ENCODE assay signal across 8 cellular contexts in genomic region chr15:59532770-59533379, GRCh38.
DNase-seq lines count a peak whose midpoint lies in the region; ATAC-seq, FAIRE-seq and TF ChIP-seq lines count a peak whose summit lies in the region.

No MANE protein-coding gene starts in this region.

- H3K27me3 ChIP-seq in HCT116 (ENCODE audit: insufficient read depth, low read length) (no peaks in the 10 kb centered on the region), tibial nerve (no peaks in the 10 kb centered on the region)

- BruUV-seq in HCT116 (replicated peaks; lab: Mats Ljungman, UMichigan) = no TSS peak

- H3K36me3 ChIP-seq in HCT116 (ENCODE audit: control insufficient read depth in 1 of 2, insufficient read depth in 2 of 2, low read length in 2 of 2) (no peaks in the 10 kb centered on the region), tibial nerve (no peaks in the 10 kb centered on the region)

- H3K4me2 ChIP-seq in HCT116 (ENCODE audit: low read length) = peak overlapping the region; percentile 53

- CTCF ChIA-PET in HCT116 (lab: Charles Lee) = interaction anchor here (0.6 to 2.7 kb wide), 28 partner anchors 8 to 191 kb away, joined by 3 to 46 read pairs (median 4); no protein-coding TSS in a partner anchor

- WGBS in tibial nerve, 2 donors = 16 to 17% methylated on average over 8 of the region's 8 CpGs

- no peaks in the 10 kb centered on the region for H3K9me2 ChIP-seq in HCT116 (ENCODE audit: insufficient read depth)

- no peaks in the 10 kb centered on the region for H4K20me1 ChIP-seq in HCT116 (ENCODE audit: insufficient read depth)

- H3K4me3 ChIP-seq in HCT116 (replicated peaks in 1 of 2; ENCODE audit: low read depth in 1 of 2, low read length in 2 of 2) = no peak overlapping the region
- H3K4me3 ChIP-seq in tibial nerve = no peak overlapping the region

- POLR2A ChIA-PET in HCT116 (lab: Charles Lee) = interaction anchor here (1.0 to 1.6 kb wide), 3 partner anchors 84 to 103 kb away, joined by 3 to 5 read pairs (median 5); no protein-coding TSS in a partner anchor

- TF ChIP-seq CTCF in D721Med (IDR thresholded peaks at IDR 0.05; ENCODE audit: insufficient read depth, missing control alignments) = peak; percentile 76
- TF ChIP-seq CTCF in HCT116 (IDR thresholded peaks at IDR 0.05 in 2 of 3, conservative IDR thresholded peaks at IDR 0.05 in 1 of 3; ENCODE audit: borderline replicate concordance in 1 of 3, insufficient read depth in 1 of 3, low read depth in 2 of 3, low read length in 2 of 3) = peak; percentile 68 to 92 (median 84)
- TF ChIP-seq CTCF in tibial nerve (IDR thresholded peaks at IDR 0.05) = peak; percentile 52 to 64 (median 59)

- H3K9me3 ChIP-seq in HCT116 (ENCODE audit: control insufficient read depth in 1 of 2, insufficient read depth in 1 of 2, low read depth in 1 of 2, low read length in 2 of 2) (no peaks in the 10 kb centered on the region), tibial nerve (no peaks in the 10 kb centered on the region)

- H3K27ac ChIP-seq in HCT116 (ENCODE audit: low read depth, low read length) (no peak overlapping the region), tibial nerve (peak overlapping the region in 1 of 4 donors; percentile 41)

- H3K9ac ChIP-seq in HCT116 (ENCODE audit: low read length) = no peak overlapping the region

- no peaks in the 10 kb centered on the region for H3K79me2 ChIP-seq in HCT116 (ENCODE audit: insufficient read depth, low read length)

- RAD21 ChIA-PET in HCT116 (lab: Charles Lee; ENCODE audit: low non-redundant PET in 1 of 2, low total read pairs in 2 of 2, uncharacterized antibody in 2 of 2, unreplicated experiment in 2 of 2) = interaction anchor here (0.6 to 1.6 kb wide), 7 partner anchors 84 to 793 kb away, joined by 3 to 6 read pairs (median 3); no protein-coding TSS in a partner anchor

- TF ChIP-seq EP300 in tibial nerve (IDR thresholded peaks at IDR 0.05) = no peak

- intact Hi-C loops in HCT116 (cut with micrococcal nuclease) = loop anchor here (1.0 to 5.0 kb wide), 2 partner anchors 89 to 794 kb away; no protein-coding TSS in a partner anchor

- H3K4me1 ChIP-seq in HCT116 (ENCODE audit: control insufficient read depth in 1 of 2, insufficient read depth in 2 of 2, low read length in 2 of 2) (peaks cover 8 to 9% of the 10 kb centered on the region in 2 experiments; a peak in 2 of 4 replicates), tibial nerve (peaks cover 0 to 15% (median 0%) of the 10 kb centered on the region in 4 donors)

- H2AFZ ChIP-seq in HCT116 (ENCODE audit: low read depth, low read length, poor library complexity, severe bottlenecking) = peak overlapping the region; percentile 97

- FAIRE-seq in D721Med (lab: Jason Lieb, UNC) = no peak

- ATAC-seq in HCT116 (peak; percentile 55), GM18870 (IDR thresholded peaks at IDR 0.05; ENCODE audit: unreplicated experiment) (no peak)

- TF ChIP-seq RAD21 in HCT116 (IDR thresholded peaks at IDR 0.05; ENCODE audit: low read depth) = peak; percentile 95

- TF ChIP-seq POLR2A in HCT116 (IDR thresholded peaks at IDR 0.05; ENCODE audit: borderline replicate concordance, extremely low read depth, insufficient read depth, insufficient read length) = no peak
- no peak for TF ChIP-seq POLR2A in tibial nerve (IDR thresholded peaks at IDR 0.05)

- DNase-seq in D721Med (ENCODE audit: insufficient read length, low spot score) (no peak), HCT116 (ENCODE audit: low read depth, low spot score) (peak; percentile 45), NCI-H82 (lab: John Stamatoyannopoulos, UW) (peak; percentile 63), astrocyte of the hippocampus (ENCODE audit: low read depth, low spot score) (peak; percentile 59), kidney glomerular epithelial cell (lab: John Stamatoyannopoulos, UW) (peak; percentile 69), tibial nerve (ENCODE audit: low spot score in 2 of 2) (no peak)
- DNase-seq in effector CD8-positive, alpha-beta T cell (lab: John Stamatoyannopoulos, UW) = no peak

TF ChIP-seq in HCT116, 20 proteins besides CTCF, POLR2A, EP300 and RAD21:
- TF ChIP-seq EZH2phosphoT487 (IDR thresholded peaks at IDR 0.05; ENCODE audit: borderline replicate concordance) (no peak), JUND (IDR thresholded peaks at IDR 0.05) (no peak), YY1 (IDR thresholded peaks at IDR 0.05; ENCODE audit: extremely low read depth, insufficient replicate concordance, low read depth, low read length) (no peak), REST (IDR thresholded peaks at IDR 0.05; ENCODE audit: low read depth) (no peak), POLR2AphosphoS5 (IDR thresholded peaks at IDR 0.05; ENCODE audit: low read depth, low read length) (no peak), CBX3 (IDR thresholded peaks at IDR 0.05; ENCODE audit: low read depth) (no peak), ELF1 (IDR thresholded peaks at IDR 0.05; ENCODE audit: borderline replicate concordance, low read depth) (no peak), ZFX (IDR thresholded peaks at IDR 0.05) (no peak), CEBPB (IDR thresholded peaks at IDR 0.05; ENCODE audit: low read depth) (no peak), FOSL1 (IDR thresholded peaks at IDR 0.05; ENCODE audit: low read depth) (no peak), SRF (IDR thresholded peaks at IDR 0.05; ENCODE audit: low read depth) (no peak), SP1 (IDR thresholded peaks at IDR 0.05; ENCODE audit: low read depth) (no peak), ZNF274 (IDR thresholded peaks at IDR 0.05; ENCODE audit: low read depth, low read length) (no peak), SIN3A (IDR thresholded peaks at IDR 0.05; ENCODE audit: low read depth) (no peak), ATF3 (IDR thresholded peaks at IDR 0.05) (no peak), EGR1 (IDR thresholded peaks at IDR 0.05; ENCODE audit: low read depth) (no peak)
- TF ChIP-seq, protein P1, sequence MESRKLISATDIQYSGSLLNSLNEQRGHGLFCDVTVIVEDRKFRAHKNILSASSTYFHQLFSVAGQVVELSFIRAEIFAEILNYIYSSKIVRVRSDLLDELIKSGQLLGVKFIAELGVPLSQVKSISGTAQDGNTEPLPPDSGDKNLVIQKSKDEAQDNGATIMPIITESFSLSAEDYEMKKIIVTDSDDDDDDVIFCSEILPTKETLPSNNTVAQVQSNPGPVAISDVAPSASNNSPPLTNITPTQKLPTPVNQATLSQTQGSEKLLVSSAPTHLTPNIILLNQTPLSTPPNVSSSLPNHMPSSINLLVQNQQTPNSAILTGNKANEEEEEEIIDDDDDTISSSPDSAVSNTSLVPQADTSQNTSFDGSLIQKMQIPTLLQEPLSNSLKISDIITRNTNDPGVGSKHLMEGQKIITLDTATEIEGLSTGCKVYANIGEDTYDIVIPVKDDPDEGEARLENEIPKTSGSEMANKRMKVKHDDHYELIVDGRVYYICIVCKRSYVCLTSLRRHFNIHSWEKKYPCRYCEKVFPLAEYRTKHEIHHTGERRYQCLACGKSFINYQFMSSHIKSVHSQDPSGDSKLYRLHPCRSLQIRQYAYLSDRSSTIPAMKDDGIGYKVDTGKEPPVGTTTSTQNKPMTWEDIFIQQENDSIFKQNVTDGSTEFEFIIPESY (IDR thresholded peaks at IDR 0.05; ENCODE audit: extremely low read depth, insufficient replicate concordance, low read length) = no peak
- TF ChIP-seq, protein P2, sequence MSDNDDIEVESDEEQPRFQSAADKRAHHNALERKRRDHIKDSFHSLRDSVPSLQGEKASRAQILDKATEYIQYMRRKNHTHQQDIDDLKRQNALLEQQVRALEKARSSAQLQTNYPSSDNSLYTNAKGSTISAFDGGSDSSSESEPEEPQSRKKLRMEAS (IDR thresholded peaks at IDR 0.05) = no peak
TF ChIP-seq in HCT116: peak in this region for 0.

Comparison
In these comparisons a context has a peak if more than half of its experiments do, and no peak if none do; other contexts are left out.
1. DNase-seq: peak in HCT116 (single experiment), NCI-H82 (single experiment), astrocyte of the hippocampus (single experiment) and kidney glomerular epithelial cell (single experiment); none in D721Med (single experiment), tibial nerve (0 of 2) and effector CD8-positive, alpha-beta T cell (single experiment).
2. Peak in every context shown above with its lines, with median percentiles within 50 percentile points of each other: CTCF ChIP-seq.